Comparison of ENCODE assay signal across 31 cellular contexts in the genomic region with DNA sequence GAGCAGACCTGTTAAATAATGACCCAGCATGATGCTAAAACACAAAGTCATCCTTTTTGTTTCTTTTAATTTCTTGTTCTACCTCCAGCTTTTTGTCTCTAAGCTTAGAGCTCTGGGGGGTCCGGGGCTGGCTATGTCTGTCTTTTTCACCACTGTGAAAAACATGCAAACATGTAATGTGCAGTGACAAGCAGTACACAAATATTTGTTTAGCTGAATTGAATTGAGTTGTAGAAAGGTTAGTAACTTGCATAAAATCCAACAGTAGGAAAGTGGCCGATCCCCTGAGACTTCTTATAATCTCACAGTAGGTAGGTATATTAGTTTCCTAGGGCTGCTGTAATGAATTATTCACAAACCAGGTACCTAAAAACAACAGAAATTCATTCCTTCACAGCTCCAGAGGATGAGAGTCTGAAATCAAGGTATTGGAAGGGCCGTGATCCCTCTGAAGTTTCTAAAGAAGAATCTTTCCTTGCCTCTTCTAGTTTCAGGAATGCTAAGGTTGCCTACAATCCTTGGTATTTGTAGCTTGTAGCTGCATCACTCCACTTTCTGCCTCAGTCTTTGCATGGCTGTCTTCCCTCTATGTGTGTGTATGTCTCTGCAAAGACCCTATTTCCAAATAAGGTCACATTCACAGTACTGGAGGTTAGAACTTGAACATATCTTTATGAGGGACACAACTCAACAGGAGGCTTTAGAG. TPM values are rescaled to one million over a fixed set of nuclear protein-coding genes. Genes with fewer than 3 reads are reported as not detected.
"Had no signal": no experiment of that assay in that cellular context is flagged by ENCODE, and none has a peak within 500 bp of the region (broad histone marks: within the 10 kb centered on the region; RNA-seq: fewer than 3 reads in every experiment).

No MANE protein-coding gene starts in this region.

- FAIRE-seq: bronchial epithelial cell, K562 had no signal

- H3K9me3 ChIP-seq: SJCRH30 had no signal

- H3K27ac ChIP-seq: SJCRH30, SK-N-MC had no signal

- H3K36me3 ChIP-seq: SJCRH30 had no signal

- H3K9me3 Mint-ChIP-seq: activated B cell treated with CpG ODN at 0.5 μM for 24 hours; activated CD4-positive, alpha-beta memory T cell treated with anti-CD3 and anti-CD28 coated beads for 36 hours; activated naive CD4-positive, alpha-beta T cell treated with anti-CD3 and anti-CD28 coated beads, Interleukin-2, amount 10 ng/mL, durations not matched to agents 7 days and 5 days; activated naive CD8-positive, alpha-beta T cell treated with anti-CD3 and anti-CD28 coated beads, Interleukin-2, amount 50 U/mL, for 24 hours; activated T-cell treated with anti-CD3 and anti-CD28 coated beads, Interleukin-2, amount 50 U/mL, for 4 hours; activated T-helper 1 cell treated with anti-CD3 and anti-CD28 coated beads, Interleukin-12 subunit alpha, Interleukin-12 subunit beta, Interleukin-2, Interleukin-4 antibody, amounts not matched to agents 30 ng/mL and 10 ng/mL and 1 ng/mL, durations not matched to agents 14 hours and 24 hours and 36 hours had no signal

- H3K4me3 Mint-ChIP-seq: activated B cell treated with CpG ODN at 0.5 μM for 24 hours; activated CD4-positive, alpha-beta memory T cell treated with anti-CD3 and anti-CD28 coated beads for 36 hours; activated naive CD4-positive, alpha-beta T cell treated with anti-CD3 and anti-CD28 coated beads, Interleukin-2, amount 10 ng/mL, durations not matched to agents 7 days and 5 days; activated naive CD8-positive, alpha-beta T cell; activated naive CD8-positive, alpha-beta T cell treated with anti-CD3 and anti-CD28 coated beads, Interleukin-2, amount 50 U/mL, for 24 hours; activated T-cell treated with anti-CD3 and anti-CD28 coated beads, Interleukin-2, amount 50 U/mL, for 4 hours; activated T-helper 1 cell treated with anti-CD3 and anti-CD28 coated beads, Interleukin-12 subunit alpha, Interleukin-12 subunit beta, Interleukin-2, Interleukin-4 antibody, amounts not matched to agents 30 ng/mL and 10 ng/mL and 1 ng/mL, durations not matched to agents 14 hours and 24 hours and 36 hours; brain had no signal

- H3K4me3 ChIP-seq: K562, SJCRH30, SK-N-MC had no signal

- H3K27me3 ChIP-seq: SJCRH30 had no signal

- DNase-seq: activated B cell treated with CpG ODN at 0.5 μM for 24 hours; activated CD4-positive, alpha-beta memory T cell treated with anti-CD3 and anti-CD28 coated beads for 36 hours; activated CD4-positive, alpha-beta T cell treated with anti-CD3 and anti-CD28 coated beads for 4 hours; activated CD4-positive, alpha-beta T cell treated with anti-CD3 and anti-CD28 coated beads, Interleukin-2, amount 50 U/mL, for 1 hour; activated CD4-positive, CD25-positive, alpha-beta regulatory T cell treated with anti-CD3 and anti-CD28 coated beads, Interleukin-2, amount 50 U/mL, for 72 hours; activated CD8-positive, alpha-beta memory T cell treated with anti-CD3 and anti-CD28 coated beads, Interleukin-2, amount 50 U/mL, for 4 hours; activated effector memory CD4-positive, alpha-beta T cell treated with Interleukin-2 at 50 U/mL for 16 hours; activated naive CD4-positive, alpha-beta T cell treated with anti-CD3 and anti-CD28 coated beads, Interleukin-2, amount 10 ng/mL, durations not matched to agents 7 days and 5 days; activated naive CD8-positive, alpha-beta T cell treated with anti-CD3 and anti-CD28 coated beads, Interleukin-2, amount 50 U/mL, for 24 hours; activated T-cell treated with anti-CD3 and anti-CD28 coated beads for 4 hours; activated T-cell treated with anti-CD3 and anti-CD28 coated beads, Interleukin-2, amount 50 U/mL, for 4 hours; anterior cingulate cortex; caudate nucleus; cerebellar nuclear complex; NCI-H1417 treated with DMSO at 0.1 percent for 48 hours; NCI-H1694 treated with DMSO at 0.1 percent for 48 hours; NCI-H2029; NCI-H446 treated with DMSO at 0.1 percent for 48 hours; NCI-H524; SHP77; T1000 had no signal

- H3K4me1 ChIP-seq: SJCRH30 had no signal

- H3K4me1 Mint-ChIP-seq: activated B cell treated with CpG ODN at 0.5 μM for 24 hours; activated naive CD4-positive, alpha-beta T cell treated with anti-CD3 and anti-CD28 coated beads, Interleukin-2, amount 10 ng/mL, durations not matched to agents 7 days and 5 days; activated naive CD8-positive, alpha-beta T cell treated with anti-CD3 and anti-CD28 coated beads, Interleukin-2, amount 50 U/mL, for 24 hours had no signal

- H3K27ac Mint-ChIP-seq: activated B cell treated with CpG ODN at 0.5 μM for 24 hours; activated CD4-positive, alpha-beta memory T cell treated with anti-CD3 and anti-CD28 coated beads for 36 hours; activated naive CD4-positive, alpha-beta T cell treated with anti-CD3 and anti-CD28 coated beads, Interleukin-2, amount 10 ng/mL, durations not matched to agents 7 days and 5 days; activated naive CD8-positive, alpha-beta T cell; activated naive CD8-positive, alpha-beta T cell treated with anti-CD3 and anti-CD28 coated beads, Interleukin-2, amount 50 U/mL, for 24 hours; activated T-helper 1 cell treated with anti-CD3 and anti-CD28 coated beads, Interleukin-12 subunit alpha, Interleukin-12 subunit beta, Interleukin-2, Interleukin-4 antibody, amounts not matched to agents 30 ng/mL and 10 ng/mL and 1 ng/mL, durations not matched to agents 14 hours and 24 hours and 36 hours; brain had no signal

- H3K36me3 Mint-ChIP-seq: activated CD4-positive, alpha-beta memory T cell treated with anti-CD3 and anti-CD28 coated beads for 36 hours; activated naive CD4-positive, alpha-beta T cell treated with anti-CD3 and anti-CD28 coated beads, Interleukin-2, amount 10 ng/mL, durations not matched to agents 7 days and 5 days; activated naive CD8-positive, alpha-beta T cell; brain had no signal

RNA-seq across cellular contexts. Expression of gene ARL14, which starts 32.7 kb away (rescaled TPM):
- total RNA-seq: activated CD4-positive, alpha-beta memory T cell treated with anti-CD3 and anti-CD28 coated beads for 36 hours; activated T-cell treated with anti-CD3 and anti-CD28 coated beads, Interleukin-2, amount 50 U/mL, for 4 hours; activated T-helper 1 cell treated with anti-CD3 and anti-CD28 coated beads, Interleukin-12 subunit alpha, Interleukin-12 subunit beta, Interleukin-2, Interleukin-4 antibody, amounts not matched to agents 30 ng/mL and 10 ng/mL and 1 ng/mL, durations not matched to agents 14 hours and 24 hours and 36 hours; K562; RPMI7951; SJCRH30; T-helper 1 cell treated with Interleukin-12 subunit alpha and Interleukin-12 subunit beta and Interleukin-4 antibody, amounts not matched to agents 30 ng/mL and 1 ng/mL, for 36 hours; T-helper 2 cell treated with Interferon-gamma antibody and Interleukin-4, amounts not matched to agents 100 ng/mL and 5 ng/mL, for 36 hours had no signal
- polyA plus RNA-seq: K562 had no signal
